13 cellular contexts compared by ENCODE assay signal in the genomic region with DNA sequence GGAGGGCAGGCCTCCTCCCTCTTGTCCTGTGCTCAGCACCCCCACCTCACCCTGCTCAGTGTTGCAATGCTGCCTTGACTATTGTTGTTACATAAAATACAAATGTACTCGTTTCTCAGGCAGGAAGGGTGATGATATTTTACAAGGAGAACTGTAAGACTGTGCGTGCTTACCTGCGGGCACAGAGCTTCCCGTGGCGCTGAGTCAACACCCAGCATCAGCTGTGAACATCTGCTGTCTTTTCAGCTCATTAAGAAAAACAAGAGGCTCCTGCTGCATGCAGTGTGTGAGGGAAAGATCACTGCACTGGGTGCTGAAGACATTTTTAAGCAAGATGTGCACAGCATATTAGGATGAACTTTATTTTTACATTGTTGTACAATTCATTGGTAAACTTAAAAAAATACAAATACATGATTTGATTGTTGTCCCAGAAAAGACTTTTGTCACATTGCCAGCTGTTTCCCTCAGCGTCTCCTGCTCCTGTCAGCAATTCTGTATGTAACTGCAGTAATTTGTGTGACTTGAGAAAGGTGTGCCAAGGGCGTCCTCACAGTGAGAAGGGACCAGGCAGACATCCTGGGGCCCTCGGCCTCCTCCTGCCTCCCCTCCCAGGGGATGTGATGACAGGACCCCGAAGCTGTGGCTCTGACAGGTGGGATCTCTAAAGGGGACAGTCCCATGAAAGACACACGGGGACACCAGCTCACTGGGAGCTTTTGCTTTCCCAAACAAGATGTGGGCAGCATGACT.
DNase-seq lines count a peak whose midpoint lies in the region; ATAC-seq and TF ChIP-seq lines count a peak whose summit lies in the region.
"Had no signal": no experiment of that assay in that cellular context is flagged by ENCODE, and none has a peak within 500 bp of the region (broad histone marks: within the 10 kb centered on the region; RNA-seq: fewer than 3 reads in every experiment).

No MANE protein-coding gene starts in this region.

- no peak for ATAC-seq in GM18861 (IDR thresholded peaks at IDR 0.05; ENCODE audit: unreplicated experiment)
- ATAC-seq: A549 had no signal

- H3K27me3 ChIP-seq in neutrophil = peaks cover 7% of the 10 kb centered on the region
- H3K27me3 ChIP-seq: esophagus muscularis mucosa had no signal

- peaks cover 21 to 35% of the 10 kb centered on the region in 2 experiments for H3K4me1 ChIP-seq in neutrophil (ENCODE audit: control insufficient read depth in 1 of 2, insufficient read depth in 1 of 2, low read depth in 1 of 2, low read length in 1 of 2)
- H3K4me1 ChIP-seq: A549 had no signal

- in situ Hi-C loops in astrocyte of the spinal cord (cut with HindIII; ENCODE audit: low sequenced_read_pairs) = no loop called here

- H3K36me3 ChIP-seq in neutrophil = peaks cover 65% of the 10 kb centered on the region

- no peak for TF ChIP-seq CTCF in LNCaP clone FGC (IDR thresholded peaks at IDR 0.05; ENCODE audit: control insufficient read depth, extremely low read depth, insufficient read depth)
- no peak for TF ChIP-seq CTCF in astrocyte of the spinal cord (IDR thresholded peaks at IDR 0.05; ENCODE audit: low read depth, low read length)
- TF ChIP-seq CTCF in neutrophil (IDR thresholded peaks at IDR 0.05) = no peak
- no peak for TF ChIP-seq CTCF in coronary artery (IDR thresholded peaks at IDR 0.05)

- H3K4me3 ChIP-seq in LNCaP clone FGC (ENCODE audit: low read depth, low read length) = no peak overlapping the region
- no peak overlapping the region for H3K4me3 ChIP-seq in astrocyte of the spinal cord (ENCODE audit: low read depth, low read length)
- H3K4me3 ChIP-seq in neutrophil (ENCODE audit: low read depth in 1 of 2, low read length in 1 of 2) = no peak overlapping the region
- no peak overlapping the region for H3K4me3 ChIP-seq in coronary artery
- H3K4me3 ChIP-seq: A549, esophagus muscularis mucosa, GM23248 had no signal

- no peaks in the 10 kb centered on the region for H3K9me3 ChIP-seq in neutrophil
- H3K9me3 ChIP-seq: A549, esophagus muscularis mucosa had no signal

- peak overlapping the region; percentile 57 for H3K27ac ChIP-seq in neutrophil
- peak overlapping the region in 1 of 2 donors; percentile 16 for H3K27ac ChIP-seq in coronary artery
- H3K27ac ChIP-seq: A549, GM23248 had no signal

- DNase-seq in NCI-H510A treated with DMSO at 0.1 percent for 48 hours (lab: John Stamatoyannopoulos, UW) = peak; percentile 13
- DNase-seq in NCI-H510A (lab: John Stamatoyannopoulos, UW) = no peak
- peak; percentile 70 for DNase-seq in LNCaP clone FGC (ENCODE audit: low read depth)
- DNase-seq in astrocyte of the spinal cord (ENCODE audit: low read depth, low spot score) = peak; percentile 14
- DNase-seq in coronary artery (ENCODE audit: low spot score) = no peak
- DNase-seq in epidermal melanocyte (ENCODE audit: insufficient read length, low spot score) = no peak
- DNase-seq: activated effector memory CD4-positive, alpha-beta T cell treated with Interleukin-2 at 50 U/mL for 16 hours; cerebellar nuclear complex; GM23248 had no signal

Comparison
In these comparisons a context has a peak if more than half of its experiments do, and no peak if none do; other contexts are left out.
1. DNase-seq: peak in NCI-H510A treated with DMSO at 0.1 percent for 48 hours (single experiment), LNCaP clone FGC (single experiment) and astrocyte of the spinal cord (single experiment); none in NCI-H510A (single experiment), coronary artery (single experiment) and epidermal melanocyte (single experiment).